ENCODE assay signal across 1 cellular context in genomic region chr5:136123236-136123768, GRCh38.
A peak's percentile ranks its signal among the peaks of the same experiment; 100 is the strongest.
TF ChIP-seq lines count a peak whose summit lies in the region.

No MANE protein-coding gene starts in this region.

TF ChIP-seq in HEK293, 187 proteins besides CTCF, POLR2A, EP300 and RAD21 (continued from another document and continues in another):
- TF ChIP-seq, protein P1, sequence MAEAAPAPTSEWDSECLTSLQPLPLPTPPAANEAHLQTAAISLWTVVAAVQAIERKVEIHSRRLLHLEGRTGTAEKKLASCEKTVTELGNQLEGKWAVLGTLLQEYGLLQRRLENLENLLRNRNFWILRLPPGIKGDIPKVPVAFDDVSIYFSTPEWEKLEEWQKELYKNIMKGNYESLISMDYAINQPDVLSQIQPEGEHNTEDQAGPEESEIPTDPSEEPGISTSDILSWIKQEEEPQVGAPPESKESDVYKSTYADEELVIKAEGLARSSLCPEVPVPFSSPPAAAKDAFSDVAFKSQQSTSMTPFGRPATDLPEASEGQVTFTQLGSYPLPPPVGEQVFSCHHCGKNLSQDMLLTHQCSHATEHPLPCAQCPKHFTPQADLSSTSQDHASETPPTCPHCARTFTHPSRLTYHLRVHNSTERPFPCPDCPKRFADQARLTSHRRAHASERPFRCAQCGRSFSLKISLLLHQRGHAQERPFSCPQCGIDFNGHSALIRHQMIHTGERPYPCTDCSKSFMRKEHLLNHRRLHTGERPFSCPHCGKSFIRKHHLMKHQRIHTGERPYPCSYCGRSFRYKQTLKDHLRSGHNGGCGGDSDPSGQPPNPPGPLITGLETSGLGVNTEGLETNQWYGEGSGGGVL (tag by site-specific recombination; IDR thresholded peaks at IDR 0.05) = no peak
- no peak for TF ChIP-seq ZNF266 (tag by site-specific recombination; IDR thresholded peaks at IDR 0.05; ENCODE audit: low read depth)
- peak; percentile 27; the same call in 1 of the 2 replicates for TF ChIP-seq ZNF146 (tag by site-specific recombination; IDR thresholded peaks at IDR 0.05)
- TF ChIP-seq ZNF792 (tag by site-specific recombination; IDR thresholded peaks at IDR 0.05) = no peak
- TF ChIP-seq ZNF10 (tag by site-specific recombination; IDR thresholded peaks at IDR 0.05) = no peak; the same call in 1 of the 2 replicates
- peak; percentile 50; the same call in 1 of the 2 replicates for TF ChIP-seq ZNF449 (tag by site-specific recombination; IDR thresholded peaks at IDR 0.05)
- peak; percentile 97 for TF ChIP-seq BCL11A (tag by site-specific recombination; IDR thresholded peaks at IDR 0.05; ENCODE audit: low read depth)
- 0 out of 2 replicates have a peak, but pooled peaks have one; percentile 30 for TF ChIP-seq TRIM28 (IDR thresholded peaks at IDR 0.05; ENCODE audit: borderline replicate concordance, low read length)
- TF ChIP-seq ZNF571 (tag by site-specific recombination; IDR thresholded peaks at IDR 0.05) = no peak
- TF ChIP-seq ZNF626 (tag by site-specific recombination; IDR thresholded peaks at IDR 0.05) = no peak
- peak; percentile 98 for TF ChIP-seq OSR2 (tag by site-specific recombination; IDR thresholded peaks at IDR 0.05)
- TF ChIP-seq KLF10 (tag by site-specific recombination; IDR thresholded peaks at IDR 0.05) = no peak; the same call in 1 of the 2 replicates
- peak; percentile 72 for TF ChIP-seq ZBTB17 (tag by site-specific recombination; IDR thresholded peaks at IDR 0.05)
- no peak for TF ChIP-seq SCRT1 (tag by site-specific recombination; IDR thresholded peaks at IDR 0.05; ENCODE audit: borderline replicate concordance)
- TF ChIP-seq ZNF423 (tag by site-specific recombination; IDR thresholded peaks at IDR 0.05) = no peak
- TF ChIP-seq, protein P2, sequence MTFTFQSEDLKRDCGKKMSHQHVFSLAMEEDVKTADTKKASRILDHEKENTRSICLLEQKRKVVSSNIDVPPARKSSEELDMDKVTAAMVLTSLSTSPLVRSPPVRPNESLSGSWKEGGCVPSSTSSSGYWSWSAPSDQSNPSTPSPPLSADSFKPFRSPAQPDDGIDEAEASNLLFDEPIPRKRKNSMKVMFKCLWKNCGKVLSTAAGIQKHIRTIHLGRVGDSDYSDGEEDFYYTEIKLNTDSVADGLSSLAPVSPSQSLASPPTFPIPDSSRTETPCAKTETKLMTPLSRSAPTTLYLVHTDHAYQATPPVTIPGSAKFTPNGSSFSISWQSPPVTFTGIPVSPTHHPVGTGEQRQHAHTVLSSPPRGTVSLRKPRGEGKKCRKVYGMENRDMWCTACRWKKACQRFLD (tag by site-specific recombination; IDR thresholded peaks at IDR 0.05) = no peak
- TF ChIP-seq ZNF664 (tag by site-specific recombination; IDR thresholded peaks at IDR 0.05) = no peak
- peak; percentile 98 for TF ChIP-seq INSM2 (tag by site-specific recombination; IDR thresholded peaks at IDR 0.05)
- TF ChIP-seq ZNF223 (tag by site-specific recombination; IDR thresholded peaks at IDR 0.05) = no peak
- no peak for TF ChIP-seq KLF16 (tag by site-specific recombination; IDR thresholded peaks at IDR 0.05)
- no peak for TF ChIP-seq ZNF404 (tag by site-specific recombination; IDR thresholded peaks at IDR 0.05)
- TF ChIP-seq HOXA7 (CRISPR knock-in tag; IDR thresholded peaks at IDR 0.05; ENCODE audit: borderline replicate concordance) = no peak
- no peak for TF ChIP-seq ZNF677 (tag by site-specific recombination; IDR thresholded peaks at IDR 0.05)
- no peak; the same call in 1 of the 2 replicates for TF ChIP-seq PRDM1 (tag by site-specific recombination; IDR thresholded peaks at IDR 0.05)
- TF ChIP-seq ZNF324 (tag by site-specific recombination; IDR thresholded peaks at IDR 0.05) = peak; percentile 77; the same call in 1 of the 2 replicates
- TF ChIP-seq GFI1B (tag by site-specific recombination; IDR thresholded peaks at IDR 0.05) = peak; percentile 97
- TF ChIP-seq SP3 (tag by site-specific recombination; IDR thresholded peaks at IDR 0.05) = no peak
- TF ChIP-seq ZNF214 (tag by site-specific recombination; IDR thresholded peaks at IDR 0.05; ENCODE audit: borderline replicate concordance) = no peak
- TF ChIP-seq, protein P3, sequence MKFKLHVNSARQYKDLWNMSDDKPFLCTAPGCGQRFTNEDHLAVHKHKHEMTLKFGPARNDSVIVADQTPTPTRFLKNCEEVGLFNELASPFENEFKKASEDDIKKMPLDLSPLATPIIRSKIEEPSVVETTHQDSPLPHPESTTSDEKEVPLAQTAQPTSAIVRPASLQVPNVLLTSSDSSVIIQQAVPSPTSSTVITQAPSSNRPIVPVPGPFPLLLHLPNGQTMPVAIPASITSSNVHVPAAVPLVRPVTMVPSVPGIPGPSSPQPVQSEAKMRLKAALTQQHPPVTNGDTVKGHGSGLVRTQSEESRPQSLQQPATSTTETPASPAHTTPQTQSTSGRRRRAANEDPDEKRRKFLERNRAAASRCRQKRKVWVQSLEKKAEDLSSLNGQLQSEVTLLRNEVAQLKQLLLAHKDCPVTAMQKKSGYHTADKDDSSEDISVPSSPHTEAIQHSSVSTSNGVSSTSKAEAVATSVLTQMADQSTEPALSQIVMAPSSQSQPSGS (tag by site-specific recombination; IDR thresholded peaks at IDR 0.05; ENCODE audit: low read depth) = peak; percentile 26; the same call in 1 of the 2 replicates
- TF ChIP-seq ZNF596 (tag by site-specific recombination; IDR thresholded peaks at IDR 0.05) = 0 out of 2 replicates have a peak, but pooled peaks have one; percentile 20
- TF ChIP-seq ZBTB21 (tag by site-specific recombination; IDR thresholded peaks at IDR 0.05) = peak; percentile 46; the same call in 1 of the 2 replicates
- TF ChIP-seq GLIS2 (tag by site-specific recombination; IDR thresholded peaks at IDR 0.05) = no peak
- no peak for TF ChIP-seq MEIS1 (CRISPR knock-in tag; IDR thresholded peaks at IDR 0.05; ENCODE audit: borderline replicate concordance)
- no peak for TF ChIP-seq ZIC2 (tag by site-specific recombination; IDR thresholded peaks at IDR 0.05)
- no peak for TF ChIP-seq ZFP3 (tag by site-specific recombination; IDR thresholded peaks at IDR 0.05; ENCODE audit: low read depth)
- TF ChIP-seq HOXD13 (CRISPR knock-in tag; IDR thresholded peaks at IDR 0.05; ENCODE audit: borderline replicate concordance) = no peak
- TF ChIP-seq, protein P4, sequence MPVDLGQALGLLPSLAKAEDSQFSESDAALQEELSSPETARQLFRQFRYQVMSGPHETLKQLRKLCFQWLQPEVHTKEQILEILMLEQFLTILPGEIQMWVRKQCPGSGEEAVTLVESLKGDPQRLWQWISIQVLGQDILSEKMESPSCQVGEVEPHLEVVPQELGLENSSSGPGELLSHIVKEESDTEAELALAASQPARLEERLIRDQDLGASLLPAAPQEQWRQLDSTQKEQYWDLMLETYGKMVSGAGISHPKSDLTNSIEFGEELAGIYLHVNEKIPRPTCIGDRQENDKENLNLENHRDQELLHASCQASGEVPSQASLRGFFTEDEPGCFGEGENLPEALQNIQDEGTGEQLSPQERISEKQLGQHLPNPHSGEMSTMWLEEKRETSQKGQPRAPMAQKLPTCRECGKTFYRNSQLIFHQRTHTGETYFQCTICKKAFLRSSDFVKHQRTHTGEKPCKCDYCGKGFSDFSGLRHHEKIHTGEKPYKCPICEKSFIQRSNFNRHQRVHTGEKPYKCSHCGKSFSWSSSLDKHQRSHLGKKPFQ (tag by site-specific recombination; IDR thresholded peaks at IDR 0.05) = no peak
- TF ChIP-seq ZNF433 (tag by site-specific recombination; IDR thresholded peaks at IDR 0.05; ENCODE audit: low read depth) = no peak
- no peak for TF ChIP-seq ZNF274 (IDR thresholded peaks at IDR 0.05; ENCODE audit: low read length)
- no peak for TF ChIP-seq ZNF274 (tag by site-specific recombination; IDR thresholded peaks at IDR 0.05; ENCODE audit: borderline replicate concordance)
- TF ChIP-seq ZNF248 (tag by site-specific recombination; IDR thresholded peaks at IDR 0.05) = no peak
- peak; percentile 24; the same call in 1 of the 2 replicates for TF ChIP-seq ZFP69B (tag by site-specific recombination; IDR thresholded peaks at IDR 0.05)
- TF ChIP-seq ZNF341 (tag by site-specific recombination; IDR thresholded peaks at IDR 0.05; ENCODE audit: low read depth) = peak; percentile 40; the same call in 1 of the 2 replicates
- no peak for TF ChIP-seq ZNF175 (tag by site-specific recombination; IDR thresholded peaks at IDR 0.05)
- no peak for TF ChIP-seq ZNF174 (tag by site-specific recombination; IDR thresholded peaks at IDR 0.05)
- TF ChIP-seq ZNF335 (tag by site-specific recombination; conservative IDR thresholded peaks at IDR 0.05) = peak; percentile 38; the same call in 1 of the 2 replicates
- TF ChIP-seq MYNN (tag by site-specific recombination; IDR thresholded peaks at IDR 0.05; ENCODE audit: borderline replicate concordance) = no peak
- TF ChIP-seq ZNF837 (tag by site-specific recombination; IDR thresholded peaks at IDR 0.05) = no peak
- TF ChIP-seq, protein P5, sequence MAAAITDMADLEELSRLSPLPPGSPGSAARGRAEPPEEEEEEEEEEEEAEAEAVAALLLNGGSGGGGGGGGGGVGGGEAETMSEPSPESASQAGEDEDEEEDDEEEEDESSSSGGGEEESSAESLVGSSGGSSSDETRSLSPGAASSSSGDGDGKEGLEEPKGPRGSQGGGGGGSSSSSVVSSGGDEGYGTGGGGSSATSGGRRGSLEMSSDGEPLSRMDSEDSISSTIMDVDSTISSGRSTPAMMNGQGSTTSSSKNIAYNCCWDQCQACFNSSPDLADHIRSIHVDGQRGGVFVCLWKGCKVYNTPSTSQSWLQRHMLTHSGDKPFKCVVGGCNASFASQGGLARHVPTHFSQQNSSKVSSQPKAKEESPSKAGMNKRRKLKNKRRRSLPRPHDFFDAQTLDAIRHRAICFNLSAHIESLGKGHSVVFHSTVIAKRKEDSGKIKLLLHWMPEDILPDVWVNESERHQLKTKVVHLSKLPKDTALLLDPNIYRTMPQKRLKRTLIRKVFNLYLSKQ (tag by site-specific recombination; IDR thresholded peaks at IDR 0.05; ENCODE audit: borderline replicate concordance) = no peak
- no peak for TF ChIP-seq ZNF426 (tag by site-specific recombination; IDR thresholded peaks at IDR 0.05)
- peak; percentile 40; the same call in 1 of the 2 replicates for TF ChIP-seq ZBTB20 (tag by site-specific recombination; IDR thresholded peaks at IDR 0.05)
- no peak for TF ChIP-seq ZNF112 (tag by site-specific recombination; IDR thresholded peaks at IDR 0.05)
- no peak for TF ChIP-seq ZNF292 (tag by site-specific recombination; IDR thresholded peaks at IDR 0.05; ENCODE audit: borderline replicate concordance, low read depth)
- no peak for TF ChIP-seq ZNF785 (tag by site-specific recombination; IDR thresholded peaks at IDR 0.05)
- no peak for TF ChIP-seq ZNF311 (tag by site-specific recombination; IDR thresholded peaks at IDR 0.05; ENCODE audit: borderline replicate concordance)
- no peak for TF ChIP-seq ZNF23 (tag by site-specific recombination; IDR thresholded peaks at IDR 0.05; ENCODE audit: borderline replicate concordance)
- TF ChIP-seq ZNF600 (tag by site-specific recombination; IDR thresholded peaks at IDR 0.05) = peak; percentile 50
- peak; percentile 44; the same call in 1 of the 2 replicates for TF ChIP-seq PRDM4 (tag by site-specific recombination; IDR thresholded peaks at IDR 0.05)
- TF ChIP-seq YY2 (tag by site-specific recombination; IDR thresholded peaks at IDR 0.05) = no peak
- TF ChIP-seq ZNF791 (tag by site-specific recombination; IDR thresholded peaks at IDR 0.05) = no peak
